In the genomic region with DNA sequence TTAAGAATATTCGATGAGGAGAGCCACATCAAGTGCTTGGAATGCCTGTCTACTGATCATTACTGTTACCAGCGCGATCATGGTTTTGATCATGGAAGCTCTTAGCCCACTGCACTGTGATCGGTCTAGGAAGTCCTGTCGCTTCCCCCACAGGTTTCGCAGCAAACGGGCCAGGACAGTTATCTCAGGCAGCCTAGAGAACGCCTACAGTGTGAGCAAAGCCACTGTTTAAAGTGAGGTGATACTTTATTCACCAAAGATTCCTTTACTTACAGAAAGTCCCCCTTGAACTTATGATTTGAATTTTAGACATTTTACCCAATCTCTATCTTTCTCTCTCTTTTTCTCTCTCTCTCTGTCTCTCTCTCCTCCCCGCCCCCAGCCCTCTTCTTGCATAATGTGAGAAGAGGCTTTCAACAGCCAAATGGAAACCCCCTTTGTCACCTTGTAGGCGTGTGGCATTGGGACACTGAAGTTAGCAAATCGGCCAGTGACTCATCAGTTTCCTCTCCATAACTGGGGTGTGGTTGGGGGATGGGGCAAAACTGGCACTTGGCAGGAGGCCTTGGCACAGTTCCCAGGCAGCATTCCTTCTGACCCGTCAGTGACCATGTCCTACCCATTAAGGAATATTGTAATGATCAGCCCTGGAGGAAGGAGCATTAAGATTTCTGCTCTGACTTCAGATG, we compare ENCODE assay signal across 8 cellular contexts.
A peak's percentile ranks its signal among the peaks of the same experiment; 100 is the strongest.
DNase-seq lines count a peak whose midpoint lies in the region; ATAC-seq, FAIRE-seq and TF ChIP-seq lines count a peak whose summit lies in the region.

No MANE protein-coding gene starts in this region.

- TF ChIP-seq EP300 in A549 (IDR thresholded peaks at IDR 0.05), result peak; percentile 91 to 97; a peak in 4 of 5 replicates

- no peaks in the 10 kb centered on the region for H3K9me3 ChIP-seq in A549
- no peaks in the 10 kb centered on the region for H3K9me3 ChIP-seq in PC-3 (ENCODE audit: low read length)
- no peaks in the 10 kb centered on the region for H3K9me3 ChIP-seq in tibial artery

- peak; percentile 89 to 99 for DNase-seq in A549 (ENCODE audit: low read depth in 1 of 2, low spot score in 1 of 2)
- peak; percentile 100 for DNase-seq in PC-3
- DNase-seq in activated T-cell treated with anti-CD3 and anti-CD28 coated beads, Interleukin-2, amount 50 U/mL, for 48 hours, result peak; percentile 88 to 90
- DNase-seq in fibroblast of mammary gland (ENCODE audit: low read depth), result peak; percentile 91
- peak; percentile 92 for DNase-seq in osteocyte (ENCODE audit: extremely low spot score, unreplicated experiment)
- peak; percentile 90 to 97 for DNase-seq in tibial artery

- CTCF ChIA-PET in A549 (lab: Yijun Ruan, JAX), result interaction anchor here (0.9 to 2.4 kb wide), 4 partner anchors 9 to 290 kb away, joined by 3 to 7 read pairs (median 4); a partner anchor contains a TSS
- CTCF ChIA-PET in PC-3 (lab: Charles Lee), result interaction anchor here (0.6 to 1.0 kb wide), 2 partner anchors 175 to 290 kb away, joined by 3 to 4 read pairs; no protein-coding TSS in a partner anchor

- intact Hi-C loops in PC-3 (cut with micrococcal nuclease), result loop anchor here (1.0 to 10.0 kb wide), 4 partner anchors 83 to 299 kb away; a partner anchor contains a TSS
- intact Hi-C loops in tibial artery (cut with DNase I; ENCODE audit: low total_unique reads), result loop anchor here (5.0 kb wide), 1 partner anchor 214 kb away; a partner anchor contains a TSS

- H2AFZ ChIP-seq in PC-3 (ENCODE audit: low read length), result peak overlapping the region; percentile 35; the same call in 1 of the 2 replicates

- H3K27me3 ChIP-seq in PC-3 (ENCODE audit: low read length) (no peaks in the 10 kb centered on the region), tibial artery (no peaks in the 10 kb centered on the region)

- ATAC-seq in A549 (peak; percentile 73 to 74), GM18520 (IDR thresholded peaks at IDR 0.05; ENCODE audit: unreplicated experiment) (peak; percentile 73), HG03045 (IDR thresholded peaks at IDR 0.05; ENCODE audit: unreplicated experiment) (peak; percentile 68), PC-3 (peak; percentile 80)

- FAIRE-seq in A549 (lab: Jason Lieb, UNC), result peak; percentile 89

- BruUV-seq in PC-3 (replicated peaks; lab: Mats Ljungman, UMichigan), result no TSS peak

- H3K36me3 Mint-ChIP-seq in osteocyte (ENCODE audit: unreplicated experiment), result no peaks in the 10 kb centered on the region

- peak; percentile 33 to 59; a peak in 3 of 5 replicates for TF ChIP-seq RAD21 in A549 (conservative IDR thresholded peaks at IDR 0.05 in 1 of 2, IDR thresholded peaks at IDR 0.05 in 1 of 2)

- H3K4me2 ChIP-seq in A549 (peak overlapping the region; percentile 69), PC-3 (ENCODE audit: low read length) (peak overlapping the region; percentile 83)

- TF ChIP-seq POLR2A in A549 (IDR thresholded peaks at IDR 0.05; ENCODE audit: low read length), result no peak

- no peaks in the 10 kb centered on the region for H4K20me1 ChIP-seq in PC-3 (ENCODE audit: low read length)

- H3K4me3 ChIP-seq in A549, result peak overlapping the region; percentile 5; the same call in 1 of the 3 replicates
- peak overlapping the region; percentile 49; the same call in 1 of the 2 replicates for H3K4me3 ChIP-seq in PC-3 (ENCODE audit: low read length)
- no peak overlapping the region for H3K4me3 ChIP-seq in fibroblast of mammary gland (ENCODE audit: control insufficient read depth, low read depth, low read length)
- no peak overlapping the region for H3K4me3 ChIP-seq in tibial artery

- no peaks in the 10 kb centered on the region for H3F3A ChIP-seq in PC-3 (ENCODE audit: low read length, unreplicated experiment)

- H3K9me2 ChIP-seq in PC-3 (replicated peaks; ENCODE audit: low read length), result no peaks in the 10 kb centered on the region

- H3K36me3 ChIP-seq in PC-3 (ENCODE audit: low read depth, low read length) (no peaks in the 10 kb centered on the region), tibial artery (no peaks in the 10 kb centered on the region)

- H3K4me1 ChIP-seq in A549 (peaks cover 56% of the 10 kb centered on the region), PC-3 (ENCODE audit: insufficient read depth, low read length) (peaks cover 48% of the 10 kb centered on the region), tibial artery (peaks cover 6 to 64% (median 49%) of the 10 kb centered on the region in 4 donors)

- H3K4me1 Mint-ChIP-seq in osteocyte (ENCODE audit: unreplicated experiment), result peaks cover 56% of the 10 kb centered on the region

- H3K27ac Mint-ChIP-seq in osteocyte (ENCODE audit: unreplicated experiment), result peak overlapping the region; percentile 87

- 3% methylated on average over 12 of the region's 12 CpGs for WGBS in A549 (ENCODE audit: missing lambda C conversion rate)

- no peaks in the 10 kb centered on the region for H3K27me3 Mint-ChIP-seq in osteocyte (ENCODE audit: unreplicated experiment)

- H3K27ac ChIP-seq in A549 (peak overlapping the region; percentile 84 to 93), PC-3 (ENCODE audit: low read length) (peak overlapping the region; percentile 77), tibial artery (peak overlapping the region; percentile 74 to 75)

- POLR2A ChIA-PET in A549 (lab: Yijun Ruan, JAX), result interaction anchor here (0.8 to 1.9 kb wide), 2 partner anchors 8 to 68 kb away, joined by 3 to 10 read pairs; no protein-coding TSS in a partner anchor
- POLR2A ChIA-PET in PC-3 (lab: Charles Lee; ENCODE audit: unreplicated experiment), result no interaction called here

- H3K9ac ChIP-seq in PC-3 (ENCODE audit: low read length), result peak overlapping the region; percentile 20; the same call in 1 of the 2 replicates

- peaks cover 10% of the 10 kb centered on the region for H3K79me2 ChIP-seq in PC-3 (ENCODE audit: low read length)

- H3K4me3 Mint-ChIP-seq in osteocyte (ENCODE audit: unreplicated experiment), result no peak overlapping the region

- H3K9me3 Mint-ChIP-seq in osteocyte (ENCODE audit: unreplicated experiment), result no peaks in the 10 kb centered on the region

- TF ChIP-seq CTCF in A549 (IDR thresholded peaks at IDR 0.05), result no peak
- TF ChIP-seq CTCF in PC-3 (conservative IDR thresholded peaks at IDR 0.05; ENCODE audit: low read depth, low read length), result no peak
- TF ChIP-seq CTCF in fibroblast of mammary gland (conservative IDR thresholded peaks at IDR 0.05; ENCODE audit: control insufficient read depth, insufficient read depth, low read depth, low read length), result no peak
- no peak for TF ChIP-seq CTCF in osteocyte (IDR thresholded peaks at IDR 0.05)
- TF ChIP-seq CTCF in tibial artery (IDR thresholded peaks at IDR 0.05), result peak in 1 of 2 experiments; percentile 28

TF ChIP-seq in A549, 52 proteins besides CTCF, POLR2A, EP300 and RAD21 (continues in another document):
- TF ChIP-seq, protein P1, sequence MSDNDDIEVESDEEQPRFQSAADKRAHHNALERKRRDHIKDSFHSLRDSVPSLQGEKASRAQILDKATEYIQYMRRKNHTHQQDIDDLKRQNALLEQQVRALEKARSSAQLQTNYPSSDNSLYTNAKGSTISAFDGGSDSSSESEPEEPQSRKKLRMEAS (IDR thresholded peaks at IDR 0.05), result peak; percentile 94
- TF ChIP-seq, protein P2, sequence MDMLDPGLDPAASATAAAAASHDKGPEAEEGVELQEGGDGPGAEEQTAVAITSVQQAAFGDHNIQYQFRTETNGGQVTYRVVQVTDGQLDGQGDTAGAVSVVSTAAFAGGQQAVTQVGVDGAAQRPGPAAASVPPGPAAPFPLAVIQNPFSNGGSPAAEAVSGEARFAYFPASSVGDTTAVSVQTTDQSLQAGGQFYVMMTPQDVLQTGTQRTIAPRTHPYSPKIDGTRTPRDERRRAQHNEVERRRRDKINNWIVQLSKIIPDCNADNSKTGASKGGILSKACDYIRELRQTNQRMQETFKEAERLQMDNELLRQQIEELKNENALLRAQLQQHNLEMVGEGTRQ (IDR thresholded peaks at IDR 0.05), result no peak
- TF ChIP-seq MAFK (IDR thresholded peaks at IDR 0.05; ENCODE audit: partially characterized antibody), result peak; percentile 99
- peak; percentile 52; the same call in 1 of the 2 replicates for TF ChIP-seq ESRRA (IDR thresholded peaks at IDR 0.05; ENCODE audit: borderline replicate concordance, low read length)
- TF ChIP-seq CEBPB (IDR thresholded peaks at IDR 0.05), result peak; percentile 99 to 100
- TF ChIP-seq, protein P3, sequence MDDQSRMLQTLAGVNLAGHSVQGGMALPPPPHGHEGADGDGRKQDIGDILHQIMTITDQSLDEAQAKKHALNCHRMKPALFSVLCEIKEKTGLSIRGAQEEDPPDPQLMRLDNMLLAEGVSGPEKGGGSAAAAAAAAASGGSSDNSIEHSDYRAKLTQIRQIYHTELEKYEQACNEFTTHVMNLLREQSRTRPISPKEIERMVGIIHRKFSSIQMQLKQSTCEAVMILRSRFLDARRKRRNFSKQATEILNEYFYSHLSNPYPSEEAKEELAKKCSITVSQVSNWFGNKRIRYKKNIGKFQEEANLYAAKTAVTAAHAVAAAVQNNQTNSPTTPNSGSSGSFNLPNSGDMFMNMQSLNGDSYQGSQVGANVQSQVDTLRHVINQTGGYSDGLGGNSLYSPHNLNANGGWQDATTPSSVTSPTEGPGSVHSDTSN (IDR thresholded peaks at IDR 0.05), result peak; percentile 77
- peak; percentile 44; the same call in 1 of the 2 replicates for TF ChIP-seq FOSB (CRISPR knock-in tag; IDR thresholded peaks at IDR 0.05)
- TF ChIP-seq, protein P4, sequence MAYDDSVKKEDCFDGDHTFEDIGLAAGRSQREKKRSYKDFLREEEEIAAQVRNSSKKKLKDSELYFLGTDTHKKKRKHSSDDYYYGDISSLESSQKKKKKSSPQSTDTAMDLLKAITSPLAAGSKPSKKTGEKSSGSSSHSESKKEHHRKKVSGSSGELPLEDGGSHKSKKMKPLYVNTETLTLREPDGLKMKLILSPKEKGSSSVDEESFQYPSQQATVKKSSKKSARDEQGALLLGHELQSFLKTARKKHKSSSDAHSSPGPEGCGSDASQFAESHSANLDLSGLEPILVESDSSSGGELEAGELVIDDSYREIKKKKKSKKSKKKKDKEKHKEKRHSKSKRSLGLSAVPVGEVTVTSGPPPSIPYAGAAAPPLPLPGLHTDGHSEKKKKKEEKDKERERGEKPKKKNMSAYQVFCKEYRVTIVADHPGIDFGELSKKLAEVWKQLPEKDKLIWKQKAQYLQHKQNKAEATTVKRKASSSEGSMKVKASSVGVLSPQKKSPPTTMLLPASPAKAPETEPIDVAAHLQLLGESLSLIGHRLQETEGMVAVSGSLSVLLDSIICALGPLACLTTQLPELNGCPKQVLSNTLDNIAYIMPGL (CRISPR knock-in tag; IDR thresholded peaks at IDR 0.05; ENCODE audit: borderline replicate concordance), result no peak; the same call in 1 of the 2 replicates
- TF ChIP-seq, protein P5, sequence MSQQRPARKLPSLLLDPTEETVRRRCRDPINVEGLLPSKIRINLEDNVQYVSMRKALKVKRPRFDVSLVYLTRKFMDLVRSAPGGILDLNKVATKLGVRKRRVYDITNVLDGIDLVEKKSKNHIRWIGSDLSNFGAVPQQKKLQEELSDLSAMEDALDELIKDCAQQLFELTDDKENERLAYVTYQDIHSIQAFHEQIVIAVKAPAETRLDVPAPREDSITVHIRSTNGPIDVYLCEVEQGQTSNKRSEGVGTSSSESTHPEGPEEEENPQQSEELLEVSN (IDR thresholded peaks at IDR 0.05; ENCODE audit: borderline replicate concordance, low read depth), result peak; percentile 46; the same call in 1 of the 2 replicates

Comparison
In these comparisons a context has a peak if more than half of its experiments do, and no peak if none do; other contexts are left out.
1. H3K4me3 ChIP-seq: peak in A549 (single experiment) and PC-3 (single experiment); none in fibroblast of mammary gland (single experiment) and tibial artery (0 of 2).
2. Peak in every context shown above with its lines, with median percentiles within 50 percentile points of each other: ATAC-seq, DNase-seq and H3K27ac ChIP-seq.